ENCODE assay signal across 8 cellular contexts in the genomic region with DNA sequence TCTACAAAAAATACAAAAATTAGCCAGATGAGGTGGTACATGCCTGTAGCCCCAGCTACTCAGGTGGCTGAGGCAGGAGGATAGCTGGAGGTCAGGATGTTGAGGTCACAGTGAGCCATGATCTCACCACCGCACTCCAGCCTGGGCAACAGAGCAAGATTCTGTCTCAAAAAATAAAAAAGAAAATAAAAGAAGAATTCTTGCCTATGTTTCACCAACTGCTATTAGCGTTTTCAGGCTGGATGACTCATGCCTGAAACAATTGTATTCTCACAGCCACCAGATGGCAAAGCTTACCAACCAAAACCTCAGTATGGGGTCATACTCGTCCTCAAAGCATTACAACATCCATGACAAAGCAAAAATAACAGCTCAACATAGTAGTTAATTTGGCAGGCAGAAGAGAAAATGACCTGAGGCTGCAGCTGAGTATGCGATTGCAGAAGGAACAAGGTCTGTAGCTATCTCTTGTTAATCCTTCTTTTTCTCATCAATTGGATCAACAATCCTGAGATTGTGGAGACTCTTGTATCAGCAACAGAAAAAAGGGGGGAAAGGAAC. TPM values are rescaled to one million over a fixed set of nuclear protein-coding genes. Genes with fewer than 3 reads are reported as not detected.
DNase-seq lines count a peak whose midpoint lies in the region; ATAC-seq and TF ChIP-seq lines count a peak whose summit lies in the region.

No MANE protein-coding gene starts in this region.

- DNase-seq in DMS 273 (lab: John Stamatoyannopoulos, UW; ENCODE audit: unreplicated experiment) (peak; percentile 79), HCEC 1CT (peak; percentile 94), NCI-H2196 (lab: John Stamatoyannopoulos, UW; ENCODE audit: unreplicated experiment) (peak; percentile 65), activated T-cell treated with anti-CD3 and anti-CD28 coated beads for 4 hours (peak; percentile 2), fibroblast of mammary gland (ENCODE audit: low read depth) (peak; percentile 98), nephron progenitor cell (no peak), upper lobe of right lung (no peak)

- no peak overlapping the region for H3K4me3 Mint-ChIP-seq in nephron progenitor cell

- peaks cover 29% of the 10 kb centered on the region for H3K36me3 ChIP-seq in upper lobe of right lung

- peaks cover 74% of the 10 kb centered on the region for H3K36me3 Mint-ChIP-seq in nephron progenitor cell (ENCODE audit: low read depth)

- H3K27me3 ChIP-seq in upper lobe of right lung, result no peaks in the 10 kb centered on the region

- H3K27ac ChIP-seq in upper lobe of right lung, result peak overlapping the region; percentile 48

- ATAC-seq in upper lobe of right lung, result peak; percentile 92
- ATAC-seq in GM19324 (IDR thresholded peaks at IDR 0.05; ENCODE audit: low FRiP score, unreplicated experiment), result no peak

- no peaks in the 10 kb centered on the region for H3K4me1 ChIP-seq in upper lobe of right lung

- intact Hi-C loops in upper lobe of right lung (cut with DNase I), result no loop called here

- H3K4me3 ChIP-seq in fibroblast of mammary gland (ENCODE audit: control insufficient read depth, low read depth, low read length) (no peak overlapping the region), upper lobe of right lung (no peak overlapping the region)

- peak overlapping the region; percentile 53 for H3K27ac Mint-ChIP-seq in nephron progenitor cell

- H3K9me3 Mint-ChIP-seq in nephron progenitor cell, result no peaks in the 10 kb centered on the region

- H3K9me3 ChIP-seq in upper lobe of right lung, result no peaks in the 10 kb centered on the region

- peaks cover 3% of the 10 kb centered on the region for H3K27me3 Mint-ChIP-seq in nephron progenitor cell (ENCODE audit: low read depth, poor library complexity)

- peak; percentile 58 for TF ChIP-seq CTCF in fibroblast of mammary gland (conservative IDR thresholded peaks at IDR 0.05; ENCODE audit: control insufficient read depth, insufficient read depth, low read depth, low read length)
- TF ChIP-seq CTCF in nephron progenitor cell (IDR thresholded peaks at IDR 0.05), result no peak
- peak; percentile 44 for TF ChIP-seq CTCF in upper lobe of right lung (IDR thresholded peaks at IDR 0.05)

- H3K4me1 Mint-ChIP-seq in nephron progenitor cell, result no peaks in the 10 kb centered on the region

RNA-seq across cellular contexts. Expression of gene TP53BP1, which starts 52.2 kb away (rescaled TPM):
- total RNA-seq in upper lobe of right lung, result 27.6 TPM

Comparison
In these comparisons a context has a peak if more than half of its experiments do, and no peak if none do; other contexts are left out.
1. DNase-seq: peak in DMS 273 (single experiment), HCEC 1CT (single experiment), NCI-H2196 (single experiment), activated T-cell treated with anti-CD3 and anti-CD28 coated beads for 4 hours (single experiment) and fibroblast of mammary gland (single experiment); none in nephron progenitor cell (single experiment) and upper lobe of right lung (single experiment).